Comparison of ENCODE assay signal across 3 cellular contexts in genomic region chr4:80091688-80092087, GRCh38.
TF ChIP-seq lines count a peak whose summit lies in the region.

No MANE protein-coding gene starts in this region.

TF ChIP-seq in HepG2, 621 proteins besides CTCF, POLR2A, EP300 and RAD21:
- TF ChIP-seq ZNF12 (CRISPR knock-in tag; IDR thresholded peaks at IDR 0.05), result no peak
- TF ChIP-seq MAFF (IDR thresholded peaks at IDR 0.05; ENCODE audit: low read depth, low read length), result peak; percentile 74
- no peak for TF ChIP-seq ZNF468 (CRISPR knock-in tag; IDR thresholded peaks at IDR 0.05)
- TF ChIP-seq MAFK (conservative IDR thresholded peaks at IDR 0.05 in 1 of 2, IDR thresholded peaks at IDR 0.05 in 1 of 2; ENCODE audit: low read length in 2 of 2), result peak; percentile 51 to 71; a peak in 3 of 4 replicates

TF ChIP-seq in IMR-90, 13 proteins besides CTCF, POLR2A, EP300 and RAD21:
- TF ChIP-seq MXI1 (IDR thresholded peaks at IDR 0.05; ENCODE audit: borderline replicate concordance, low read depth, low read length), result no peak
- no peak for TF ChIP-seq BHLHE40 (IDR thresholded peaks at IDR 0.05; ENCODE audit: low read depth, low read length)
- TF ChIP-seq MAFK (IDR thresholded peaks at IDR 0.05; ENCODE audit: low read depth, low read length), result peak; percentile 72
- no peak for TF ChIP-seq MAZ (IDR thresholded peaks at IDR 0.05; ENCODE audit: borderline replicate concordance, low read depth, low read length)

TF ChIP-seq in K562, 482 proteins besides CTCF, POLR2A, EP300 and RAD21:
- TF ChIP-seq PRPF4 (IDR thresholded peaks at IDR 0.05; ENCODE audit: insufficient read depth, low read depth, low read length, poor library complexity, severe bottlenecking) (no peak), HNRNPUL1 (IDR thresholded peaks at IDR 0.05; ENCODE audit: low read length) (no peak), ZMIZ1 (IDR thresholded peaks at IDR 0.05; ENCODE audit: low read depth in 2 of 2, low read length in 2 of 2) (no peak), IRF2 (CRISPR knock-in tag; IDR thresholded peaks at IDR 0.05) (no peak), GATA2 (CRISPR knock-in tag; IDR thresholded peaks at IDR 0.05) (no peak), TEAD2 (tag; IDR thresholded peaks at IDR 0.05) (no peak), ZNF609 (CRISPR knock-in tag; IDR thresholded peaks at IDR 0.05; ENCODE audit: borderline replicate concordance) (no peak), ZEB2 (IDR thresholded peaks at IDR 0.05) (no peak), ZNF384 (IDR thresholded peaks at IDR 0.05; ENCODE audit: low read depth, low read length) (no peak), MAFG (tag; conservative IDR thresholded peaks at IDR 0.05) (peak; percentile 41; the same call in 1 of the 2 replicates), ZFP30 (CRISPR knock-in tag; IDR thresholded peaks at IDR 0.05; ENCODE audit: borderline replicate concordance) (no peak), PBX2 (CRISPR knock-in tag; IDR thresholded peaks at IDR 0.05; ENCODE audit: low read depth) (no peak), PBX2 (tag; conservative IDR thresholded peaks at IDR 0.05; ENCODE audit: low read depth) (no peak), C11orf30 (IDR thresholded peaks at IDR 0.05; ENCODE audit: low read depth) (peak; percentile 59), MAFF (IDR thresholded peaks at IDR 0.05; ENCODE audit: low read length) (peak; percentile 28; the same call in 1 of the 2 replicates), KLF10 (CRISPR knock-in tag; IDR thresholded peaks at IDR 0.05) (no peak), CLOCK (CRISPR knock-in tag; IDR thresholded peaks at IDR 0.05; ENCODE audit: borderline replicate concordance) (no peak), ZC3H11A (IDR thresholded peaks at IDR 0.05; ENCODE audit: low read depth, low read length) (no peak), OTX1 (CRISPR knock-in tag; IDR thresholded peaks at IDR 0.05) (no peak), ZKSCAN1 (IDR thresholded peaks at IDR 0.05; ENCODE audit: low read depth, low read length) (no peak), RNF2 (IDR thresholded peaks at IDR 0.05) (no peak), CREM (IDR thresholded peaks at IDR 0.05; ENCODE audit: low read depth) (no peak), ZNF316 (IDR thresholded peaks at IDR 0.05) (peak; percentile 80)
